In the genomic region with DNA sequence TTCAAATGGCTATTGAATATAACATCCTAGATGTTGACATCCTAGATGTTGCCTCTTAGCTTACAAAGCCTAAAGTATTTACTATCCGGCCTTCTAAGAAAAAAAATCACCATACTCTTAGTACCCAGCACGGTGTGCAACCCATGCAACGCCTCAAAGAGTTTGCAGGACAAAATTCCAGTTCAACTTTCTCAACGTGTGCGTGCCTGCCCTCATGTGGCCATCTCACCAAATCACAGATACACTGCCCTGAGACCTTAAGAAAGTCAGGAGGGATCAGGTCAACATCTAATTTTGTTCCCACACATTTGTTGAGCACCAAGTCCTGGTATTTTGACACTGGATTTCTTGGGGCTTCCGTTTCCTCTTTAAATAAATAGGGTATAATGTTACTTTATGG, we compare ENCODE assay signal across 8 cellular contexts.
DNase-seq lines count a peak whose midpoint lies in the region; ATAC-seq, FAIRE-seq and TF ChIP-seq lines count a peak whose summit lies in the region.
"Had no signal": no experiment of that assay in that cellular context is flagged by ENCODE, and none has a peak within 500 bp of the region (broad histone marks: within the 10 kb centered on the region; RNA-seq: fewer than 3 reads in every experiment).

No MANE protein-coding gene starts in this region.

- intact Hi-C loops in GM12878 (cut with micrococcal nuclease; ENCODE audit: unreplicated experiment): loop anchor here (10.0 kb wide), 1 partner anchor 150 kb away; no protein-coding TSS in a partner anchor
- intact Hi-C loops in mucosa of descending colon (cut with DNase I, micrococcal nuclease): no loop called here

- no peak overlapping the region for H3K9ac ChIP-seq in GM12878 (ENCODE audit: control insufficient read depth, insufficient read depth, low read length)

- DNase-seq in ELR (ENCODE audit: low read depth) (peak; percentile 62), HuH-7.5 (ENCODE audit: low spot score) (peak; percentile 47), GM12878 (ENCODE audit: low read depth, low spot score) (no peak), nephron progenitor cell (no peak), Peyer's patch (no peak), mucosa of descending colon (no peak)

- no peak overlapping the region for H2AFZ ChIP-seq in GM12878 (ENCODE audit: control insufficient read depth, low read depth, low read length)

- POLR2A ChIA-PET in GM12878 (lab: Charles Lee): no interaction called here

- H3K4me3 ChIP-seq in GM12878: no peak overlapping the region
- no peak overlapping the region for H3K4me3 ChIP-seq in Peyer's patch
- no peak overlapping the region for H3K4me3 ChIP-seq in mucosa of descending colon
- H3K4me3 ChIP-seq: right atrium auricular region had no signal

- no peak overlapping the region for H3K4me3 Mint-ChIP-seq in nephron progenitor cell

- no peaks in the 10 kb centered on the region for H3K4me1 Mint-ChIP-seq in nephron progenitor cell

- H3K9me3 ChIP-seq in GM12878 (replicated peaks; ENCODE audit: control insufficient read depth, insufficient read depth, low read length): no peaks in the 10 kb centered on the region
- no peaks in the 10 kb centered on the region for H3K9me3 ChIP-seq in Peyer's patch
- no peaks in the 10 kb centered on the region for H3K9me3 ChIP-seq in mucosa of descending colon
- H3K9me3 ChIP-seq: right atrium auricular region had no signal

- H3K4me2 ChIP-seq in GM12878 (ENCODE audit: control insufficient read depth, insufficient read depth): no peak overlapping the region

- RAD21 ChIA-PET in GM12878 (lab: Charles Lee; ENCODE audit: unreplicated experiment): no interaction called here

- peak; percentile 62 for ATAC-seq in GM12878
- ATAC-seq in HG03280 (IDR thresholded peaks at IDR 0.05; ENCODE audit: unreplicated experiment): no peak
- ATAC-seq in mucosa of descending colon: no peak

- H4K20me1 ChIP-seq in GM12878 (ENCODE audit: control insufficient read depth, insufficient read depth): no peaks in the 10 kb centered on the region

- CTCF ChIA-PET in GM12878 (lab: Yijun Ruan, JAX): interaction anchor here (1.0 kb wide), 1 partner anchor 16 kb away, joined by 3 read pairs; no protein-coding TSS in a partner anchor

- H3K27ac Mint-ChIP-seq in nephron progenitor cell: no peak overlapping the region

- SMC1A ChIA-PET in GM12878 (lab: Charles Lee; ENCODE audit: uncharacterized antibody, unreplicated experiment): no interaction called here

- peaks cover 85% of the 10 kb centered on the region for H3K36me3 Mint-ChIP-seq in nephron progenitor cell (ENCODE audit: low read depth)

- in situ Hi-C loops in GM12878 (cut with MboI): no loop called here

- no peaks in the 10 kb centered on the region for H3K27me3 ChIP-seq in GM12878 (replicated peaks in 1 of 2; ENCODE audit: control insufficient read depth in 2 of 2, insufficient read depth in 2 of 2, low read length in 1 of 2)
- no peaks in the 10 kb centered on the region for H3K27me3 ChIP-seq in Peyer's patch
- H3K27me3 ChIP-seq: right atrium auricular region had no signal

- peak; percentile 93 for FAIRE-seq in GM12878 (lab: Jason Lieb, UNC)

- peaks cover 16% of the 10 kb centered on the region for H3K4me1 ChIP-seq in GM12878 (ENCODE audit: control insufficient read depth, insufficient read depth, low read length)
- H3K4me1 ChIP-seq in Peyer's patch: no peaks in the 10 kb centered on the region
- H3K4me1 ChIP-seq in mucosa of descending colon (ENCODE audit: low read depth): no peaks in the 10 kb centered on the region

- peak; percentile 54 to 61 (median 59) for TF ChIP-seq CTCF in GM12878 (IDR thresholded peaks at IDR 0.05 in 2 of 3, conservative IDR thresholded peaks at IDR 0.05 in 1 of 3; ENCODE audit: control insufficient read depth in 2 of 3, extremely low read depth in 1 of 3, insufficient read depth in 1 of 3, low read depth in 3 of 3, low read length in 3 of 3)
- TF ChIP-seq CTCF in nephron progenitor cell (IDR thresholded peaks at IDR 0.05): peak; percentile 39
- peak in 2 of 6 experiments; percentile 8 to 11 for TF ChIP-seq CTCF in Peyer's patch (IDR thresholded peaks at IDR 0.05)
- no peak for TF ChIP-seq CTCF in mucosa of descending colon (IDR thresholded peaks at IDR 0.05)

- 3% methylated on average over 6 of the region's 6 CpGs for WGBS in GM12878 (ENCODE audit: insufficient coverage, insufficient replicate concordance, low lambda C conversion rate, missing lambda C conversion rate)

- H3K27ac ChIP-seq in GM12878 (ENCODE audit: control insufficient read depth, insufficient read depth): no peak overlapping the region
- no peak overlapping the region for H3K27ac ChIP-seq in Peyer's patch
- H3K27ac ChIP-seq: right atrium auricular region had no signal

- H3K36me3 ChIP-seq in GM12878 (ENCODE audit: control insufficient read depth in 2 of 2, insufficient read depth in 2 of 2, low read length in 1 of 2) (no peaks in the 10 kb centered on the region; a peak in 1 of 4 replicates), Peyer's patch (no peaks in the 10 kb centered on the region), mucosa of descending colon (ENCODE audit: low read depth) (no peaks in the 10 kb centered on the region)

- peaks cover 4% of the 10 kb centered on the region for H3K27me3 Mint-ChIP-seq in nephron progenitor cell (ENCODE audit: low read depth, poor library complexity)

- no peak for TF ChIP-seq EP300 in GM12878 (IDR thresholded peaks at IDR 0.05; ENCODE audit: borderline replicate concordance in 1 of 2, control insufficient read depth in 1 of 2, low read depth in 2 of 2, low read length in 2 of 2)

- TF ChIP-seq RAD21 in GM12878 (IDR thresholded peaks at IDR 0.05; ENCODE audit: insufficient read depth, low read depth, low read length): peak; percentile 55

- no TSS peak for BruUV-seq in GM12878 (replicated peaks; lab: Mats Ljungman, UMichigan)

- no peaks in the 10 kb centered on the region for H3K79me2 ChIP-seq in GM12878 (ENCODE audit: control insufficient read depth, insufficient read depth, low read length)

- H3K9me3 Mint-ChIP-seq in nephron progenitor cell: no peaks in the 10 kb centered on the region

- no peak for TF ChIP-seq POLR2A in GM12878 (IDR thresholded peaks at IDR 0.05; ENCODE audit: low read depth, low read length)
- no peak for TF ChIP-seq POLR2A in Peyer's patch (IDR thresholded peaks at IDR 0.05)

TF ChIP-seq in GM12878, 131 proteins besides CTCF, POLR2A, EP300 and RAD21:
- TF ChIP-seq MEF2A (IDR thresholded peaks at IDR 0.05; ENCODE audit: insufficient read depth, low read depth, low read length) (no peak), ATF3 (IDR thresholded peaks at IDR 0.05; ENCODE audit: borderline replicate concordance, extremely low read depth, low read depth, low read length) (no peak), EED (IDR thresholded peaks at IDR 0.05; ENCODE audit: low read depth) (no peak), ZNF24 (IDR thresholded peaks at IDR 0.05) (no peak), PAX5 (IDR thresholded peaks at IDR 0.05; ENCODE audit: borderline replicate concordance, low read depth, low read length) (no peak), CREM (IDR thresholded peaks at IDR 0.05; ENCODE audit: low read depth) (no peak), YBX1 (IDR thresholded peaks at IDR 0.05) (no peak), ESRRA (IDR thresholded peaks at IDR 0.05; ENCODE audit: low read length) (no peak), RUNX3 (IDR thresholded peaks at IDR 0.05; ENCODE audit: low read length) (no peak), PML (IDR thresholded peaks at IDR 0.05; ENCODE audit: low read length) (no peak), GABPA (IDR thresholded peaks at IDR 0.05; ENCODE audit: low read depth) (no peak), SREBF2 (IDR thresholded peaks at IDR 0.05; ENCODE audit: low read length) (no peak), SRF (IDR thresholded peaks at IDR 0.05; ENCODE audit: low read depth in 2 of 2, low read length in 2 of 2) (no peak), EGR1 (IDR thresholded peaks at IDR 0.05; ENCODE audit: borderline replicate concordance in 1 of 2, low read depth in 2 of 2, low read length in 2 of 2) (no peak)
- TF ChIP-seq, protein P1, sequence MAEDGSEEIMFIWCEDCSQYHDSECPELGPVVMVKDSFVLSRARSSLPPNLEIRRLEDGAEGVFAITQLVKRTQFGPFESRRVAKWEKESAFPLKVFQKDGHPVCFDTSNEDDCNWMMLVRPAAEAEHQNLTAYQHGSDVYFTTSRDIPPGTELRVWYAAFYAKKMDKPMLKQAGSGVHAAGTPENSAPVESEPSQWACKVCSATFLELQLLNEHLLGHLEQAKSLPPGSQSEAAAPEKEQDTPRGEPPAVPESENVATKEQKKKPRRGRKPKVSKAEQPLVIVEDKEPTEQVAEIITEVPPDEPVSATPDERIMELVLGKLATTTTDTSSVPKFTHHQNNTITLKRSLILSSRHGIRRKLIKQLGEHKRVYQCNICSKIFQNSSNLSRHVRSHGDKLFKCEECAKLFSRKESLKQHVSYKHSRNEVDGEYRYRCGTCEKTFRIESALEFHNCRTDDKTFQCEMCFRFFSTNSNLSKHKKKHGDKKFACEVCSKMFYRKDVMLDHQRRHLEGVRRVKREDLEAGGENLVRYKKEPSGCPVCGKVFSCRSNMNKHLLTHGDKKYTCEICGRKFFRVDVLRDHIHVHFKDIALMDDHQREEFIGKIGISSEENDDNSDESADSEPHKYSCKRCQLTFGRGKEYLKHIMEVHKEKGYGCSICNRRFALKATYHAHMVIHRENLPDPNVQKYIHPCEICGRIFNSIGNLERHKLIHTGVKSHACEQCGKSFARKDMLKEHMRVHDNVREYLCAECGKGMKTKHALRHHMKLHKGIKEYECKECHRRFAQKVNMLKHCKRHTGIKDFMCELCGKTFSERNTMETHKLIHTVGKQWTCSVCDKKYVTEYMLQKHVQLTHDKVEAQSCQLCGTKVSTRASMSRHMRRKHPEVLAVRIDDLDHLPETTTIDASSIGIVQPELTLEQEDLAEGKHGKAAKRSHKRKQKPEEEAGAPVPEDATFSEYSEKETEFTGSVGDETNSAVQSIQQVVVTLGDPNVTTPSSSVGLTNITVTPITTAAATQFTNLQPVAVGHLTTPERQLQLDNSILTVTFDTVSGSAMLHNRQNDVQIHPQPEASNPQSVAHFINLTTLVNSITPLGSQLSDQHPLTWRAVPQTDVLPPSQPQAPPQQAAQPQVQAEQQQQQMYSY (CRISPR knock-in tag; IDR thresholded peaks at IDR 0.05): no peak

Comparison
In these comparisons a context has a peak if more than half of its experiments do, and no peak if none do; other contexts are left out.
1. DNase-seq: peak in ELR (single experiment) and HuH-7.5 (single experiment); none in GM12878 (single experiment), nephron progenitor cell (single experiment), Peyer's patch (0 of 3) and mucosa of descending colon (0 of 3).